Comparison of ENCODE assay signal across 9 cellular contexts in the genomic region with DNA sequence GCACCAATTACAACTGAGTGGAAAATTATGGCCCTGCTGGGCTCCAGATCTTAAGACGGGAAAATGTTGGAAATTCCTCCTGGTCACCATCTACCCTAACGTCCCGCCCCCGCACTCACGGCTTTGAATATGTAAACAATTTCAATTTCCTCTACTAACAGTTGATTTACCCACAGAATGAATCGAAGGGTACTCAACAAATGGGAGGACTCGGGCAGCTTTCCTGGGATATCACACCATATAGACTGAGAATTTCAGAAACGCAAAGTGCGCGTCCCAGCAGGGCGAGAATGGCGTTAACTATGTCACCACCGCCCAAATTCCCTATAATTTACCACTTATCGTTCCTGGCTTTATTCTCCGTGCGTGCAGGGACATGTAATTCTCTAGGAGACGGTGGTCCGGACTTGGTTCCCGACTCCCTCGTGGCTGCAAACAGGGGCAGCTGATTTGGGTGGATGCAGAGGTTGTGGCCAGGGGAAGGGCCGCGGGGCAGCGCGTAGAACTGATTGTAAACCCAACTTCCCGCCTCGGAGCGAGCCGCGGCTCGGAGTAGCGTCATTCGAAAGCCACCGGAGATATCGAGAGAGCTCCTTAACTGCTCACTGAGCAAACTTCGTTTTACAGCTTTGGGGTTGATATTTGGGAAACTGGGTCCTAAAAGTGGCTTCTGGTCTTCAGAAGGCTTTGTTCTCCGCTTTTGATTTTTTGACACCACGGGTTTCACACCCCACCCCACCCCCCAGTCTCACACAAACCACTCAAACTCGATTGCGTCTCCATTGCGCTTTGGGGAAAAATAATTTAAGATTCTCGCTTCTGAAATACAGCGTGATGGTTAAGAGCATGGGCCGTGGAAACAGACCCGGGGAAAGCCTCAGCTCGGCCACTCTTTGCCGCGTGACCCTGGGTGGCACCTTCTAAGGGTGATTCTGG. TPM values are rescaled to one million over a fixed set of nuclear protein-coding genes. Genes with fewer than 3 reads are reported as not detected.
DNase-seq lines count a peak whose midpoint lies in the region; ATAC-seq and TF ChIP-seq lines count a peak whose summit lies in the region.
"Had no signal": no experiment of that assay in that cellular context is flagged by ENCODE, and none has a peak within 500 bp of the region (broad histone marks: within the 10 kb centered on the region; RNA-seq: fewer than 3 reads in every experiment).

No MANE protein-coding gene starts in this region.

- no peak overlapping the region for H2BK12ac ChIP-seq in neuronal stem cell (ENCODE audit: low read length)

- no peak overlapping the region for H2BK5ac ChIP-seq in neuronal stem cell (ENCODE audit: low read length)

- no peak overlapping the region for H3K4ac ChIP-seq in neuronal stem cell (ENCODE audit: low read length)

- no peak overlapping the region for H3K14ac ChIP-seq in neuronal stem cell (ENCODE audit: low read length)

- no peak overlapping the region for H4K91ac ChIP-seq in neuronal stem cell (ENCODE audit: low read depth, low read length, poor library complexity)

- no peak for TF ChIP-seq POLR2A in erythroblast (IDR thresholded peaks at IDR 0.05; ENCODE audit: low read length)

- no peak overlapping the region for H3K18ac ChIP-seq in neuronal stem cell (ENCODE audit: low read length)

- peak overlapping the region; percentile 68 for H3K4me2 ChIP-seq in OCI-LY3 (ENCODE audit: low read length)
- H3K4me2 ChIP-seq in neuronal stem cell (ENCODE audit: insufficient read depth, low read length, poor library complexity, severe bottlenecking): peak overlapping the region; percentile 66

- no CpG with 5 or more reads among the region's 47 CpGs for WGBS in neuronal stem cell (ENCODE audit: extremely low coverage in 2 of 2, insufficient read length in 2 of 2, insufficient replicate concordance in 1 of 2), 2 donors

- H3K27ac ChIP-seq in OCI-LY3 (ENCODE audit: low read length): no peak overlapping the region
- no peak overlapping the region for H3K27ac ChIP-seq in neuronal stem cell (replicated peaks; ENCODE audit: low read length)
- H3K27ac ChIP-seq: 22Rv1 had no signal

- H3K79me2 ChIP-seq in OCI-LY3 (ENCODE audit: low read length): no peaks in the 10 kb centered on the region

- H3K4me1 ChIP-seq in OCI-LY3 (ENCODE audit: low read length) (peaks cover 8% of the 10 kb centered on the region; the same call in 1 of the 2 replicates), neuronal stem cell (ENCODE audit: control insufficient read depth in 2 of 2, insufficient read depth in 1 of 2, low read depth in 1 of 2, low read length in 2 of 2) (peaks cover 3 to 8% of the 10 kb centered on the region in 2 donors)

- no peak overlapping the region for H4K8ac ChIP-seq in neuronal stem cell (ENCODE audit: low read depth, low read length)

- no peak for TF ChIP-seq CTCF in OCI-LY3 (IDR thresholded peaks at IDR 0.05; ENCODE audit: low read depth, low read length)

- H3K23ac ChIP-seq in neuronal stem cell (ENCODE audit: low read depth, low read length, poor library complexity): no peak overlapping the region

- no peaks in the 10 kb centered on the region for H3K9me3 ChIP-seq in OCI-LY3 (ENCODE audit: insufficient read depth, low read length)
- peaks cover 0 to 11% of the 10 kb centered on the region in 2 donors for H3K9me3 ChIP-seq in neuronal stem cell (replicated peaks in 1 of 2; ENCODE audit: control insufficient read depth in 2 of 2, insufficient read depth in 1 of 2, low read depth in 1 of 2, low read length in 2 of 2)

- no peak for ATAC-seq in HG03439 (IDR thresholded peaks at IDR 0.05; ENCODE audit: unreplicated experiment)

- H2AK5ac ChIP-seq in neuronal stem cell (ENCODE audit: low read depth, low read length): no peak overlapping the region

- no peaks in the 10 kb centered on the region for H3K79me1 ChIP-seq in neuronal stem cell (ENCODE audit: low read depth, low read length)

- H4K20me1 ChIP-seq in OCI-LY3 (ENCODE audit: insufficient read depth, low read length): no peaks in the 10 kb centered on the region

- no peak overlapping the region for H2BK120ac ChIP-seq in neuronal stem cell (ENCODE audit: low read depth, low read length)

- DNase-seq in DMS 273 (lab: John Stamatoyannopoulos, UW; ENCODE audit: unreplicated experiment) (peak; percentile 37), DMS 273 treated with DMSO at 0.1 percent for 48 hours (lab: John Stamatoyannopoulos, UW) (no peak), erythroblast (lab: John Stamatoyannopoulos, UW) (peak; percentile 55 to 67), neuronal stem cell (ENCODE audit: low spot score) (peak; percentile 40)
- no peak for DNase-seq in activated CD4-positive, CD25-positive, alpha-beta regulatory T cell treated with anti-CD3 and anti-CD28 coated beads, Interleukin-2, amount 50 U/mL, for 72 hours
- no peak for DNase-seq in central memory CD4-positive, alpha-beta T cell

- no peaks in the 10 kb centered on the region for H3K27me3 ChIP-seq in OCI-LY3 (ENCODE audit: low read depth, low read length)
- H3K27me3 ChIP-seq in neuronal stem cell (ENCODE audit: control insufficient read depth in 3 of 3, insufficient read depth in 3 of 3, low read depth in 1 of 3, low read length in 3 of 3): peaks cover 7 to 82% (median 49%) of the 10 kb centered on the region in 3 experiments

- no peaks in the 10 kb centered on the region for H3K36me3 ChIP-seq in OCI-LY3 (replicated peaks; ENCODE audit: low read depth, low read length)
- H3K36me3 ChIP-seq in neuronal stem cell (replicated peaks in 1 of 2; ENCODE audit: control insufficient read depth in 2 of 2, insufficient read depth in 2 of 2, low read length in 2 of 2): no peaks in the 10 kb centered on the region

- H3K4me3 ChIP-seq in OCI-LY3 (ENCODE audit: low read length) (peak overlapping the region; percentile 71), neuronal stem cell (ENCODE audit: low read length in 2 of 2) (peak overlapping the region; percentile 43 to 62)

- no peak overlapping the region for H2BK15ac ChIP-seq in neuronal stem cell (ENCODE audit: low read length)

- H3K9ac ChIP-seq in OCI-LY3 (ENCODE audit: low read length) (peak overlapping the region; percentile 46; the same call in 1 of the 2 replicates), neuronal stem cell (ENCODE audit: low read depth, low read length, poor library complexity) (no peak overlapping the region)

- peak overlapping the region; percentile 69; the same call in 1 of the 2 replicates for H2AFZ ChIP-seq in OCI-LY3 (ENCODE audit: low read depth, low read length)
- peak overlapping the region; percentile 95 for H2AFZ ChIP-seq in neuronal stem cell (ENCODE audit: low read length)

RNA-seq across cellular contexts. Expression of a gene that starts 17.6 kb away (rescaled TPM):
- 15.8 TPM for polyA plus RNA-seq in neuronal stem cell (2013, experiment 1 of 2)
- 16.0 TPM for polyA plus RNA-seq in neuronal stem cell (2013, experiment 2 of 2)

RNA-seq across cellular contexts. Expression of a gene that starts 44.6 kb away (rescaled TPM):
- polyA plus RNA-seq in neuronal stem cell (2013, experiment 1 of 2): 3.5 TPM
- polyA plus RNA-seq in neuronal stem cell (2013, experiment 2 of 2): 3.7 TPM

RNA-seq across cellular contexts. Expression of a gene that starts 51.6 kb away (rescaled TPM):
- polyA plus RNA-seq in neuronal stem cell (2013, experiment 1 of 2): 0.03 TPM
- 0.03 TPM for polyA plus RNA-seq in neuronal stem cell (2013, experiment 2 of 2)

RNA-seq across cellular contexts. Expression of a gene that starts 59.4 kb away (rescaled TPM):
- 17.4 TPM for polyA plus RNA-seq in neuronal stem cell (2013, experiment 1 of 2)
- 17.1 TPM for polyA plus RNA-seq in neuronal stem cell (2013, experiment 2 of 2)

Comparison
In these comparisons a context has a peak if more than half of its experiments do, and no peak if none do; other contexts are left out.
1. DNase-seq: peak in DMS 273 (single experiment), erythroblast (2 of 2) and neuronal stem cell (single experiment); none in DMS 273 treated with DMSO at 0.1 percent for 48 hours (single experiment), activated CD4-positive, CD25-positive, alpha-beta regulatory T cell treated with anti-CD3 and anti-CD28 coated beads, Interleukin-2, amount 50 U/mL, for 72 hours (single experiment) and central memory CD4-positive, alpha-beta T cell (single experiment).